In genomic region chr5:65021527-65022226, GRCh38 we compare ENCODE assay signal across 11 cellular contexts.
DNase-seq lines count a peak whose midpoint lies in the region; ATAC-seq lines count a peak whose summit lies in the region.
"Had no signal": no experiment of that assay in that cellular context is flagged by ENCODE, and none has a peak within 500 bp of the region (broad histone marks: within the 10 kb centered on the region; RNA-seq: fewer than 3 reads in every experiment).

No MANE protein-coding gene starts in this region.

- H3K4me1 Mint-ChIP-seq in activated CD4-positive, alpha-beta memory T cell treated with anti-CD3 and anti-CD28 coated beads, Interleukin-2, amount 10 ng/mL, durations not matched to agents 7 days and 5 days, result peaks cover 41% of the 10 kb centered on the region
- H3K4me1 Mint-ChIP-seq in activated CD4-positive, alpha-beta memory T cell treated with anti-CD3 and anti-CD28 coated beads for 36 hours (ENCODE audit: low read depth), result peaks cover 11% of the 10 kb centered on the region
- peaks cover 21 to 27% (median 22%) of the 10 kb centered on the region in 3 donors for H3K4me1 Mint-ChIP-seq in T-cell
- H3K4me1 Mint-ChIP-seq in stimulated activated effector memory CD8-positive, alpha-beta T cell treated with anti-CD3 and anti-CD28 coated beads, Interleukin-12 subunit alpha, Interleukin-12 subunit beta, amount 100 ng/mL, for 72 hours, result peaks cover 11% of the 10 kb centered on the region
- H3K4me1 Mint-ChIP-seq in activated naive CD4-positive, alpha-beta T cell treated with anti-CD3 and anti-CD28 coated beads for 36 hours (ENCODE audit: low read depth), result peaks cover 16% of the 10 kb centered on the region

- H3K27ac Mint-ChIP-seq in activated CD4-positive, alpha-beta memory T cell treated with anti-CD3 and anti-CD28 coated beads, Interleukin-2, amount 10 ng/mL, durations not matched to agents 7 days and 5 days, result peak overlapping the region; percentile 32
- no peak overlapping the region for H3K27ac Mint-ChIP-seq in activated CD4-positive, alpha-beta memory T cell treated with anti-CD3 and anti-CD28 coated beads for 36 hours
- H3K27ac Mint-ChIP-seq in T-cell, result peak overlapping the region; percentile 11 to 63
- H3K27ac Mint-ChIP-seq in stimulated activated effector memory CD8-positive, alpha-beta T cell treated with anti-CD3 and anti-CD28 coated beads, Interleukin-12 subunit alpha, Interleukin-12 subunit beta, amount 100 ng/mL, for 72 hours, result peak overlapping the region; percentile 23
- no peak overlapping the region for H3K27ac Mint-ChIP-seq in activated naive CD4-positive, alpha-beta T cell treated with anti-CD3 and anti-CD28 coated beads for 36 hours
- H3K27ac Mint-ChIP-seq: IgD-negative memory B cell had no signal

- H3K36me3 Mint-ChIP-seq in activated CD4-positive, alpha-beta memory T cell treated with anti-CD3 and anti-CD28 coated beads, Interleukin-2, amount 10 ng/mL, durations not matched to agents 7 days and 5 days (ENCODE audit: low read depth), result peaks cover 2% of the 10 kb centered on the region
- H3K36me3 Mint-ChIP-seq in activated CD4-positive, alpha-beta memory T cell treated with anti-CD3 and anti-CD28 coated beads for 36 hours, result no peaks in the 10 kb centered on the region
- peaks cover 12% of the 10 kb centered on the region for H3K36me3 Mint-ChIP-seq in T-cell
- H3K36me3 Mint-ChIP-seq in stimulated activated effector memory CD8-positive, alpha-beta T cell treated with anti-CD3 and anti-CD28 coated beads, Interleukin-12 subunit alpha, Interleukin-12 subunit beta, amount 100 ng/mL, for 72 hours, result no peaks in the 10 kb centered on the region
- H3K36me3 Mint-ChIP-seq in activated naive CD4-positive, alpha-beta T cell treated with anti-CD3 and anti-CD28 coated beads for 36 hours (ENCODE audit: low read depth), result peaks cover 4% of the 10 kb centered on the region

- intact Hi-C loops in activated CD4-positive, alpha-beta memory T cell treated with anti-CD3 and anti-CD28 coated beads for 36 hours (cut with micrococcal nuclease), result loop anchor here (2.0 kb wide), 1 partner anchor 13 kb away; no protein-coding TSS in a partner anchor
- intact Hi-C loops in activated naive CD4-positive, alpha-beta T cell treated with anti-CD3 and anti-CD28 coated beads for 36 hours (cut with micrococcal nuclease), result loop anchor here (1.0 kb wide), 1 partner anchor 14 kb away; no protein-coding TSS in a partner anchor

- no peak for DNase-seq in activated CD4-positive, alpha-beta memory T cell treated with anti-CD3 and anti-CD28 coated beads, Interleukin-2, amount 10 ng/mL, durations not matched to agents 7 days and 5 days
- DNase-seq in activated CD4-positive, alpha-beta memory T cell treated with anti-CD3 and anti-CD28 coated beads for 36 hours, result no peak
- no peak for DNase-seq in T-cell
- DNase-seq in stimulated activated effector memory CD8-positive, alpha-beta T cell treated with anti-CD3 and anti-CD28 coated beads, Interleukin-12 subunit alpha, Interleukin-12 subunit beta, amount 100 ng/mL, for 72 hours (ENCODE audit: low spot score in 2 of 2), result no peak
- no peak for DNase-seq in NCI-H748 (lab: John Stamatoyannopoulos, UW; ENCODE audit: unreplicated experiment)
- DNase-seq in activated naive CD4-positive, alpha-beta T cell treated with anti-CD3 and anti-CD28 coated beads for 36 hours, result no peak
- no peak for DNase-seq in LoVo (ENCODE audit: low spot score)
- DNase-seq: activated gamma-delta T cell treated with Interleukin-2 at 50 U/mL for 16 hours, NCI-H510A had no signal

- ATAC-seq in HG02678 (IDR thresholded peaks at IDR 0.05; ENCODE audit: unreplicated experiment) (peak; percentile 45), T-cell (replicated peaks in 1 of 4) (peak in 2 of 4 experiments; percentile 31 to 72)
- ATAC-seq in stimulated activated effector memory CD8-positive, alpha-beta T cell treated with anti-CD3 and anti-CD28 coated beads, Interleukin-12 subunit alpha, Interleukin-12 subunit beta, amount 100 ng/mL, for 72 hours, result peak; percentile 80

- H3K9me3 Mint-ChIP-seq in activated CD4-positive, alpha-beta memory T cell treated with anti-CD3 and anti-CD28 coated beads, Interleukin-2, amount 10 ng/mL, durations not matched to agents 7 days and 5 days, result no peaks in the 10 kb centered on the region
- H3K9me3 Mint-ChIP-seq in activated CD4-positive, alpha-beta memory T cell treated with anti-CD3 and anti-CD28 coated beads for 36 hours, result no peaks in the 10 kb centered on the region
- no peaks in the 10 kb centered on the region for H3K9me3 Mint-ChIP-seq in T-cell
- no peaks in the 10 kb centered on the region for H3K9me3 Mint-ChIP-seq in stimulated activated effector memory CD8-positive, alpha-beta T cell treated with anti-CD3 and anti-CD28 coated beads, Interleukin-12 subunit alpha, Interleukin-12 subunit beta, amount 100 ng/mL, for 72 hours
- H3K9me3 Mint-ChIP-seq in activated naive CD4-positive, alpha-beta T cell treated with anti-CD3 and anti-CD28 coated beads for 36 hours, result no peaks in the 10 kb centered on the region
- H3K9me3 Mint-ChIP-seq: IgD-negative memory B cell had no signal

- no peaks in the 10 kb centered on the region for H3K27me3 Mint-ChIP-seq in activated CD4-positive, alpha-beta memory T cell treated with anti-CD3 and anti-CD28 coated beads, Interleukin-2, amount 10 ng/mL, durations not matched to agents 7 days and 5 days
- H3K27me3 Mint-ChIP-seq in activated CD4-positive, alpha-beta memory T cell treated with anti-CD3 and anti-CD28 coated beads for 36 hours, result no peaks in the 10 kb centered on the region
- H3K27me3 Mint-ChIP-seq in T-cell, result no peaks in the 10 kb centered on the region
- H3K27me3 Mint-ChIP-seq in activated naive CD4-positive, alpha-beta T cell treated with anti-CD3 and anti-CD28 coated beads for 36 hours (ENCODE audit: low read depth), result no peaks in the 10 kb centered on the region
- H3K27me3 Mint-ChIP-seq: IgD-negative memory B cell had no signal

- CTCF ChIA-PET in activated CD4-positive, alpha-beta memory T cell treated with anti-CD3 and anti-CD28 coated beads, Interleukin-2, amount 10 ng/mL, durations not matched to agents 7 days and 5 days (lab: Charles Lee), result interaction anchor here (0.6 kb wide), 1 partner anchor 465 kb away, joined by 5 read pairs; no protein-coding TSS in a partner anchor
- CTCF ChIA-PET in activated CD4-positive, alpha-beta memory T cell treated with anti-CD3 and anti-CD28 coated beads for 36 hours (lab: Charles Lee), result no interaction called here
- CTCF ChIA-PET in T-cell (lab: Charles Lee), result no interaction called here
- CTCF ChIA-PET in activated naive CD4-positive, alpha-beta T cell treated with anti-CD3 and anti-CD28 coated beads for 36 hours (lab: Charles Lee), result interaction anchor here (0.6 kb wide), 1 partner anchor 547 kb away, joined by 3 read pairs; no protein-coding TSS in a partner anchor

- POLR2A ChIA-PET in activated CD4-positive, alpha-beta memory T cell treated with anti-CD3 and anti-CD28 coated beads, Interleukin-2, amount 10 ng/mL, durations not matched to agents 7 days and 5 days (lab: Charles Lee), result interaction anchor here (1.4 kb wide), 1 partner anchor 14 kb away, joined by 3 read pairs; no protein-coding TSS in a partner anchor
- POLR2A ChIA-PET in activated CD4-positive, alpha-beta memory T cell treated with anti-CD3 and anti-CD28 coated beads for 36 hours (lab: Charles Lee), result no interaction called here
- POLR2A ChIA-PET in T-cell (lab: Charles Lee), result interaction anchor here in 1 of 2 donors (0.6 kb wide), 1 partner anchor 963 kb away, joined by 5 read pairs; no protein-coding TSS in a partner anchor

- no peak overlapping the region for H3K4me3 Mint-ChIP-seq in activated CD4-positive, alpha-beta memory T cell treated with anti-CD3 and anti-CD28 coated beads, Interleukin-2, amount 10 ng/mL, durations not matched to agents 7 days and 5 days
- H3K4me3 Mint-ChIP-seq in activated CD4-positive, alpha-beta memory T cell treated with anti-CD3 and anti-CD28 coated beads for 36 hours, result no peak overlapping the region
- H3K4me3 Mint-ChIP-seq in T-cell, result no peak overlapping the region
- H3K4me3 Mint-ChIP-seq in stimulated activated effector memory CD8-positive, alpha-beta T cell treated with anti-CD3 and anti-CD28 coated beads, Interleukin-12 subunit alpha, Interleukin-12 subunit beta, amount 100 ng/mL, for 72 hours, result no peak overlapping the region
- H3K4me3 Mint-ChIP-seq in activated naive CD4-positive, alpha-beta T cell treated with anti-CD3 and anti-CD28 coated beads for 36 hours, result no peak overlapping the region
- H3K4me3 Mint-ChIP-seq: IgD-negative memory B cell had no signal

Comparison
In these comparisons a context has a peak if more than half of its experiments do, and no peak if none do; other contexts are left out.
1. H3K27ac Mint-ChIP-seq: peak in activated CD4-positive, alpha-beta memory T cell treated with anti-CD3 and anti-CD28 coated beads, Interleukin-2, amount 10 ng/mL, durations not matched to agents 7 days and 5 days (single experiment), T-cell (2 of 2) and stimulated activated effector memory CD8-positive, alpha-beta T cell treated with anti-CD3 and anti-CD28 coated beads, Interleukin-12 subunit alpha, Interleukin-12 subunit beta, amount 100 ng/mL, for 72 hours (single experiment); none in activated CD4-positive, alpha-beta memory T cell treated with anti-CD3 and anti-CD28 coated beads for 36 hours (single experiment) and activated naive CD4-positive, alpha-beta T cell treated with anti-CD3 and anti-CD28 coated beads for 36 hours (single experiment).
2. CTCF ChIA-PET loops: an anchor here in activated CD4-positive, alpha-beta memory T cell treated with anti-CD3 and anti-CD28 coated beads, Interleukin-2, amount 10 ng/mL, durations not matched to agents 7 days and 5 days (0.6 kb wide) and activated naive CD4-positive, alpha-beta T cell treated with anti-CD3 and anti-CD28 coated beads for 36 hours (0.6 kb wide); none called in activated CD4-positive, alpha-beta memory T cell treated with anti-CD3 and anti-CD28 coated beads for 36 hours and T-cell.